21 cellular contexts compared by ENCODE assay signal in the genomic region with DNA sequence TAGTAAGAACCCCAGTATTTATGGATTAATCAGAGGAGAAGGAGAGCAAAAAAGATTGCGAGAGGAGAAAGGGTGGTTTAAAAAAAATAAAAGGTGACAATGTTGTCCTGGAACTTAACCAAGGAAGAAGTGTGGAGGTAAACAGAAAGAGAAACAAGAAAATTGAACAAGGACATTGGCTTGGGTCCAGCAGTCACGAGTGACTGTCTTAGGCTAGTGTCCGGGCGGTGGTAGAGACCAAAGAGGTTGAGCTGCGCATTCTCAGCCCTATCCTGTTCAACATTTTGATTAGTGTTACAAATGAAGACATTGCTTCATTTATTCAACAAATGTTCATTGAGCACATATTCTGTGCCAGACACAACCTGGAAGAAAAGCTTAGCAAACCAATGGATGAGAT.
DNase-seq lines count a peak whose midpoint lies in the region; ATAC-seq and TF ChIP-seq lines count a peak whose summit lies in the region.
"Had no signal": no experiment of that assay in that cellular context is flagged by ENCODE, and none has a peak within 500 bp of the region (broad histone marks: within the 10 kb centered on the region; RNA-seq: fewer than 3 reads in every experiment).

No MANE protein-coding gene starts in this region.

- 62 to 67% (median 65%) methylated on average over 5 of the region's 5 CpGs for WGBS in adrenal gland, 4 donors
- 64 to 65% methylated on average over 5 of the region's 5 CpGs for WGBS in thyroid gland, 2 donors

- H3K4me1 ChIP-seq in adrenal gland (replicated peaks in 1 of 2) (no peaks in the 10 kb centered on the region), thyroid gland (peaks cover 12 to 18% of the 10 kb centered on the region in 2 donors)
- H3K4me1 ChIP-seq: BLaER1, HAP-1 had no signal

- no peak overlapping the region for H3K4me3 ChIP-seq in adrenal gland
- H3K4me3 ChIP-seq in thyroid gland (replicated peaks in 1 of 3) = no peak overlapping the region
- H3K4me3 ChIP-seq: BLaER1, GM12878, HAP-1 had no signal

- no peaks in the 10 kb centered on the region for H3K9me3 ChIP-seq in adrenal gland (replicated peaks in 1 of 3)
- no peaks in the 10 kb centered on the region for H3K9me3 ChIP-seq in thyroid gland
- H3K9me3 ChIP-seq: BLaER1, Caco-2, HAP-1 had no signal

- no peak for TF ChIP-seq POLR2A in adrenal gland (IDR thresholded peaks at IDR 0.05)
- no peak for TF ChIP-seq POLR2A in thyroid gland (IDR thresholded peaks at IDR 0.05)

- DNase-seq in NCI-H2029 (lab: John Stamatoyannopoulos, UW) = peak; percentile 6
- DNase-seq in NCI-H2029 treated with DMSO at 0.1 percent for 48 hours (lab: John Stamatoyannopoulos, UW) = no peak
- peak in 6 of 7 donors; percentile 26 to 54 (median 44) for DNase-seq in adrenal gland
- DNase-seq in mucosa of gallbladder (ENCODE audit: low spot score) = peak; percentile 46
- peak; percentile 71 to 79 for DNase-seq in thyroid gland
- no peak for DNase-seq in OCI-M2 (lab: John Stamatoyannopoulos, UW; ENCODE audit: unreplicated experiment)
- DNase-seq in HUDEP-2 (lab: John Stamatoyannopoulos, UW; ENCODE audit: unreplicated experiment in 76 of 76) = no peak
- DNase-seq: Caco-2; CD4-positive, CD25-positive, alpha-beta regulatory T cell; CD8-positive, alpha-beta T cell; DMS 273 treated with DMSO at 0.1 percent for 48 hours; DMS79; EL; GDM1; GOT3 had no signal

- no peak for ATAC-seq in HG03521 (IDR thresholded peaks at IDR 0.05; ENCODE audit: unreplicated experiment)
- ATAC-seq: CD8-positive, alpha-beta T cell; GM12878 had no signal

- intact Hi-C loops in adrenal gland (cut with DNase I) = no loop called here
- intact Hi-C loops in thyroid gland (cut with DNase I) = no loop called here

- no peak overlapping the region for H3K27ac ChIP-seq in adrenal gland
- H3K27ac ChIP-seq in thyroid gland = no peak overlapping the region
- H3K27ac ChIP-seq: 22Rv1, BLaER1, C4-2B had no signal

- H3K36me3 ChIP-seq in adrenal gland (replicated peaks in 1 of 2) = no peaks in the 10 kb centered on the region
- no peaks in the 10 kb centered on the region for H3K36me3 ChIP-seq in thyroid gland
- H3K36me3 ChIP-seq: BLaER1, HAP-1 had no signal

- H3K27me3 ChIP-seq in adrenal gland = no peaks in the 10 kb centered on the region
- no peaks in the 10 kb centered on the region for H3K27me3 ChIP-seq in thyroid gland
- H3K27me3 ChIP-seq: BLaER1 had no signal

- TF ChIP-seq CTCF in adrenal gland (IDR thresholded peaks at IDR 0.05) = no peak
- TF ChIP-seq CTCF in thyroid gland (IDR thresholded peaks at IDR 0.05) = no peak

Comparison
In these comparisons a context has a peak if more than half of its experiments do, and no peak if none do; other contexts are left out.
1. DNase-seq: peak in NCI-H2029 (single experiment), adrenal gland (6 of 7), mucosa of gallbladder (single experiment) and thyroid gland (2 of 2); none in NCI-H2029 treated with DMSO at 0.1 percent for 48 hours (single experiment), OCI-M2 (single experiment) and HUDEP-2 (0 of 76).